1 cellular context compared by ENCODE assay signal in the genomic region with DNA sequence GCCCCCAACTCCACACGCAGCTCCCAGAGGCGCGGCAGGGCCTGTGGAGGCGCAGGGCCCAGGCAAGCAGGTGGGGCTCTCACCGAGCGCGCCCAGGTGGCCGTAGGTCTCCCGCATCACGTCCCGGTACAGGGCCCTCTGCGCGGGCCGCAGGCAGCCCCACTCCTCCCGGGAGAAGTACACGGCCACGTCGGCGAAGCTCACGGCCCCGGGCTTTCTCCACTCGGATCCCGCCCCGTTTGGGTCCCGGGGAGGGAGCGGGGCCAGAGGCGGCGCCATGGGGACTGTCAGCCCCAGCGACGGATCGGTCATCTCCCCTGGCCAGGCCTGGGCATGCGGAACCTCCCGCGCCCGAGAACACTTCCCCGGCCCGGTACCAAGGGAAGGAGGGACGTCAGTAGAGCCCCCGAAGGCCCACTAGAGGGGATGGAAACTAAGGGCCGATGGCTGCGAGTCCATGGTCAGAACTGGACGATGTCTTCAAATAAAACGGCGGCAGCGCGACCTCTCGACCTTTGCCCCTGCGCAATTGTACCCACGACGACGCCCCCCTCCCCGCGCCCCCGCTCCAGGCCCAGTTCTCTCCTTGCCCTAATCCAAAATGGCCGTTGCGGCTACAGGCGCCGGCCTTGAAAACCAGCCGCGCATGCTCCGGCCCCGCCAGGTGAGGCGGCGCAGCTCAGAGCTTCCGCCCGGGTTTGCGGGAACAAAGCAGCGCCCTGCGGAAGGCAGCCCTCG.
TF ChIP-seq lines count a peak whose summit lies in the region.

Gene ZNF747 (minus strand): TSS at position 491 of the 738 bp plus-strand sequence. CDS start 179 bp downstream, at position 312.

TF ChIP-seq in HepG2, 621 proteins besides CTCF, POLR2A, EP300 and RAD21 (continued from another document and continues in another):
- TF ChIP-seq MAFK (conservative IDR thresholded peaks at IDR 0.05 in 1 of 2, IDR thresholded peaks at IDR 0.05 in 1 of 2; ENCODE audit: low read length in 2 of 2) (no peak), DNMT1 (CRISPR knock-in tag; IDR thresholded peaks at IDR 0.05) (peak; percentile 84; the same call in 1 of the 2 replicates), USF2 (IDR thresholded peaks at IDR 0.05; ENCODE audit: low read depth, low read length) (no peak), USF2 (CRISPR knock-in tag; IDR thresholded peaks at IDR 0.05; ENCODE audit: borderline replicate concordance) (peak; percentile 60), ZNF550 (CRISPR knock-in tag; IDR thresholded peaks at IDR 0.05; ENCODE audit: borderline replicate concordance) (no peak), ZSCAN25 (CRISPR knock-in tag; IDR thresholded peaks at IDR 0.05) (peak; percentile 35; the same call in 1 of the 2 replicates), SMYD3 (CRISPR knock-in tag; IDR thresholded peaks at IDR 0.05) (peak; percentile 38; the same call in 1 of the 2 replicates), ZBTB7B (CRISPR knock-in tag; IDR thresholded peaks at IDR 0.05) (peak; percentile 95), JUND (CRISPR knock-in tag; IDR thresholded peaks at IDR 0.05) (peak; percentile 62), GTF3A (CRISPR knock-in tag; conservative IDR thresholded peaks at IDR 0.05) (no peak), ZMAT3 (CRISPR knock-in tag; conservative IDR thresholded peaks at IDR 0.05) (peak; percentile 45; the same call in 1 of the 2 replicates), MEF2D (CRISPR knock-in tag; IDR thresholded peaks at IDR 0.05) (peak; percentile 80), FOXA3 (CRISPR knock-in tag; IDR thresholded peaks at IDR 0.05) (peak; percentile 43), ETV5 (CRISPR knock-in tag; IDR thresholded peaks at IDR 0.05; ENCODE audit: borderline replicate concordance) (peak; percentile 79; the same call in 1 of the 2 replicates), GMEB1 (CRISPR knock-in tag; IDR thresholded peaks at IDR 0.05; ENCODE audit: borderline replicate concordance) (peak; percentile 98), JDP2 (CRISPR knock-in tag; IDR thresholded peaks at IDR 0.05; ENCODE audit: borderline replicate concordance) (no peak), NFYC (CRISPR knock-in tag; IDR thresholded peaks at IDR 0.05) (peak; percentile 61; the same call in 1 of the 2 replicates), HMG20B (CRISPR knock-in tag; conservative IDR thresholded peaks at IDR 0.05) (no peak), SNAPC2 (CRISPR knock-in tag; IDR thresholded peaks at IDR 0.05) (peak; percentile 69), CREB3 (CRISPR knock-in tag; IDR thresholded peaks at IDR 0.05) (no peak), RXRA (CRISPR knock-in tag; IDR thresholded peaks at IDR 0.05) (peak; percentile 85), ZSCAN12 (CRISPR knock-in tag; IDR thresholded peaks at IDR 0.05) (no peak), XBP1 (CRISPR knock-in tag; IDR thresholded peaks at IDR 0.05) (no peak), KDM5A (IDR thresholded peaks at IDR 0.05; ENCODE audit: borderline replicate concordance, low read length) (peak; percentile 86; the same call in 1 of the 2 replicates), SYNCRIP (IDR thresholded peaks at IDR 0.05; ENCODE audit: insufficient read depth, low read depth, low read length) (no peak), SMC3 (IDR thresholded peaks at IDR 0.05; ENCODE audit: low read length) (peak; percentile 2; the same call in 1 of the 2 replicates), TCF7L2 (IDR thresholded peaks at IDR 0.05; ENCODE audit: low read depth, low read length) (no peak), ETS1 (CRISPR knock-in tag; IDR thresholded peaks at IDR 0.05) (peak; percentile 40; the same call in 1 of the 2 replicates), RARA (CRISPR knock-in tag; IDR thresholded peaks at IDR 0.05) (peak; percentile 67; the same call in 1 of the 2 replicates), SRF (IDR thresholded peaks at IDR 0.05; ENCODE audit: low read depth, low read length) (no peak), ETV6 (CRISPR knock-in tag; conservative IDR thresholded peaks at IDR 0.05) (peak; percentile 53; the same call in 1 of the 2 replicates), ZNF737 (CRISPR knock-in tag; IDR thresholded peaks at IDR 0.05; ENCODE audit: borderline replicate concordance) (no peak; the same call in 1 of the 2 replicates), ZNF577 (CRISPR knock-in tag; IDR thresholded peaks at IDR 0.05; ENCODE audit: borderline replicate concordance, low read depth) (no peak), PHF21A (CRISPR knock-in tag; IDR thresholded peaks at IDR 0.05) (peak; percentile 97), ZNF773 (CRISPR knock-in tag; IDR thresholded peaks at IDR 0.05; ENCODE audit: borderline replicate concordance) (no peak), ELF4 (CRISPR knock-in tag; IDR thresholded peaks at IDR 0.05; ENCODE audit: borderline replicate concordance) (peak; percentile 94; the same call in 1 of the 2 replicates), SOX13 (IDR thresholded peaks at IDR 0.05) (no peak), SOX13 (CRISPR knock-in tag; conservative IDR thresholded peaks at IDR 0.05 in 1 of 2, IDR thresholded peaks at IDR 0.05 in 1 of 2) (no peak), FOXA1 (IDR thresholded peaks at IDR 0.05) (no peak), FOXA1 (CRISPR knock-in tag; IDR thresholded peaks at IDR 0.05) (no peak), RFXAP (CRISPR knock-in tag; IDR thresholded peaks at IDR 0.05; ENCODE audit: borderline replicate concordance) (no peak; the same call in none of the 2 replicates), FLYWCH1 (CRISPR knock-in tag; IDR thresholded peaks at IDR 0.05) (peak; percentile 85; the same call in 1 of the 2 replicates), YEATS2 (CRISPR knock-in tag; IDR thresholded peaks at IDR 0.05; ENCODE audit: borderline replicate concordance) (peak; percentile 90), FOXK1 (CRISPR knock-in tag; IDR thresholded peaks at IDR 0.05; ENCODE audit: borderline replicate concordance, low read depth) (peak; percentile 75; the same call in 1 of the 2 replicates)
- TF ChIP-seq, protein P1, sequence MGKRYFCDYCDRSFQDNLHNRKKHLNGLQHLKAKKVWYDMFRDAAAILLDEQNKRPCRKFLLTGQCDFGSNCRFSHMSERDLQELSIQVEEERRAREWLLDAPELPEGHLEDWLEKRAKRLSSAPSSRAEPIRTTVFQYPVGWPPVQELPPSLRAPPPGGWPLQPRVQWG (CRISPR knock-in tag; IDR thresholded peaks at IDR 0.05; ENCODE audit: borderline replicate concordance, low read depth) = no peak; the same call in 1 of the 2 replicates
- TF ChIP-seq, protein P2, sequence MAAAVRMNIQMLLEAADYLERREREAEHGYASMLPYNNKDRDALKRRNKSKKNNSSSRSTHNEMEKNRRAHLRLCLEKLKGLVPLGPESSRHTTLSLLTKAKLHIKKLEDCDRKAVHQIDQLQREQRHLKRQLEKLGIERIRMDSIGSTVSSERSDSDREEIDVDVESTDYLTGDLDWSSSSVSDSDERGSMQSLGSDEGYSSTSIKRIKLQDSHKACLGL (CRISPR knock-in tag; IDR thresholded peaks at IDR 0.05) = peak; percentile 86
- TF ChIP-seq, protein P3, sequence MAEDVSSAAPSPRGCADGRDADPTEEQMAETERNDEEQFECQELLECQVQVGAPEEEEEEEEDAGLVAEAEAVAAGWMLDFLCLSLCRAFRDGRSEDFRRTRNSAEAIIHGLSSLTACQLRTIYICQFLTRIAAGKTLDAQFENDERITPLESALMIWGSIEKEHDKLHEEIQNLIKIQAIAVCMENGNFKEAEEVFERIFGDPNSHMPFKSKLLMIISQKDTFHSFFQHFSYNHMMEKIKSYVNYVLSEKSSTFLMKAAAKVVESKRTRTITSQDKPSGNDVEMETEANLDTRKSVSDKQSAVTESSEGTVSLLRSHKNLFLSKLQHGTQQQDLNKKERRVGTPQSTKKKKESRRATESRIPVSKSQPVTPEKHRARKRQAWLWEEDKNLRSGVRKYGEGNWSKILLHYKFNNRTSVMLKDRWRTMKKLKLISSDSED (CRISPR knock-in tag; IDR thresholded peaks at IDR 0.05) = no peak
- TF ChIP-seq, protein P4, sequence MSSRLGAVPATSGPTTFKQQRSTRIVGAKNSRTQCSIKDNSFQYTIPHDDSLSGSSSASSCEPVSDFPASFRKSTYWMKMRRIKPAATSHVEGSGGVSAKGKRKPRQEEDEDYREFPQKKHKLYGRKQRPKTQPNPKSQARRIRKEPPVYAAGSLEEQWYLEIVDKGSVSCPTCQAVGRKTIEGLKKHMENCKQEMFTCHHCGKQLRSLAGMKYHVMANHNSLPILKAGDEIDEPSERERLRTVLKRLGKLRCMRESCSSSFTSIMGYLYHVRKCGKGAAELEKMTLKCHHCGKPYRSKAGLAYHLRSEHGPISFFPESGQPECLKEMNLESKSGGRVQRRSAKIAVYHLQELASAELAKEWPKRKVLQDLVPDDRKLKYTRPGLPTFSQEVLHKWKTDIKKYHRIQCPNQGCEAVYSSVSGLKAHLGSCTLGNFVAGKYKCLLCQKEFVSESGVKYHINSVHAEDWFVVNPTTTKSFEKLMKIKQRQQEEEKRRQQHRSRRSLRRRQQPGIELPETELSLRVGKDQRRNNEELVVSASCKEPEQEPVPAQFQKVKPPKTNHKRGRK (CRISPR knock-in tag; IDR thresholded peaks at IDR 0.05) = peak; percentile 67; the same call in 1 of the 2 replicates
- TF ChIP-seq, protein P5, sequence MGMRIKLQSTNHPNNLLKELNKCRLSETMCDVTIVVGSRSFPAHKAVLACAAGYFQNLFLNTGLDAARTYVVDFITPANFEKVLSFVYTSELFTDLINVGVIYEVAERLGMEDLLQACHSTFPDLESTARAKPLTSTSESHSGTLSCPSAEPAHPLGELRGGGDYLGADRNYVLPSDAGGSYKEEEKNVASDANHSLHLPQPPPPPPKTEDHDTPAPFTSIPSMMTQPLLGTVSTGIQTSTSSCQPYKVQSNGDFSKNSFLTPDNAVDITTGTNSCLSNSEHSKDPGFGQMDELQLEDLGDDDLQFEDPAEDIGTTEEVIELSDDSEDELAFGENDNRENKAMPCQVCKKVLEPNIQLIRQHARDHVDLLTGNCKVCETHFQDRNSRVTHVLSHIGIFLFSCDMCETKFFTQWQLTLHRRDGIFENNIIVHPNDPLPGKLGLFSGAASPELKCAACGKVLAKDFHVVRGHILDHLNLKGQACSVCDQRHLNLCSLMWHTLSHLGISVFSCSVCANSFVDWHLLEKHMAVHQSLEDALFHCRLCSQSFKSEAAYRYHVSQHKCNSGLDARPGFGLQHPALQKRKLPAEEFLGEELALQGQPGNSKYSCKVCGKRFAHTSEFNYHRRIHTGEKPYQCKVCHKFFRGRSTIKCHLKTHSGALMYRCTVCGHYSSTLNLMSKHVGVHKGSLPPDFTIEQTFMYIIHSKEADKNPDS (CRISPR knock-in tag; IDR thresholded peaks at IDR 0.05) = no peak
- TF ChIP-seq, protein P6, sequence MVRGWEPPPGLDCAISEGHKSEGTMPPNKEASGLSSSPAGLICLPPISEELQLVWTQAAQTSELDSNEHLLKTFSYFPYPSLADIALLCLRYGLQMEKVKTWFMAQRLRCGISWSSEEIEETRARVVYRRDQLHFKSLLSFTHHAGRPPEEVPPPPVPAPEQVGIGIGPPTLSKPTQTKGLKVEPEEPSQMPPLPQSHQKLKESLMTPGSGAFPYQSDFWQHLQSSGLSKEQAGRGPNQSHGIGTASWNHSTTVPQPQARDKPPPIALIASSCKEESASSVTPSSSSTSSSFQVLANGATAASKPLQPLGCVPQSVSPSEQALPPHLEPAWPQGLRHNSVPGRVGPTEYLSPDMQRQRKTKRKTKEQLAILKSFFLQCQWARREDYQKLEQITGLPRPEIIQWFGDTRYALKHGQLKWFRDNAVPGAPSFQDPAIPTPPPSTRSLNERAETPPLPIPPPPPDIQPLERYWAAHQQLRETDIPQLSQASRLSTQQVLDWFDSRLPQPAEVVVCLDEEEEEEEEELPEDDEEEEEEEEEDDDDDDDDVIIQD (CRISPR knock-in tag; IDR thresholded peaks at IDR 0.05; ENCODE audit: low read depth) = no peak
